In the genomic region with DNA sequence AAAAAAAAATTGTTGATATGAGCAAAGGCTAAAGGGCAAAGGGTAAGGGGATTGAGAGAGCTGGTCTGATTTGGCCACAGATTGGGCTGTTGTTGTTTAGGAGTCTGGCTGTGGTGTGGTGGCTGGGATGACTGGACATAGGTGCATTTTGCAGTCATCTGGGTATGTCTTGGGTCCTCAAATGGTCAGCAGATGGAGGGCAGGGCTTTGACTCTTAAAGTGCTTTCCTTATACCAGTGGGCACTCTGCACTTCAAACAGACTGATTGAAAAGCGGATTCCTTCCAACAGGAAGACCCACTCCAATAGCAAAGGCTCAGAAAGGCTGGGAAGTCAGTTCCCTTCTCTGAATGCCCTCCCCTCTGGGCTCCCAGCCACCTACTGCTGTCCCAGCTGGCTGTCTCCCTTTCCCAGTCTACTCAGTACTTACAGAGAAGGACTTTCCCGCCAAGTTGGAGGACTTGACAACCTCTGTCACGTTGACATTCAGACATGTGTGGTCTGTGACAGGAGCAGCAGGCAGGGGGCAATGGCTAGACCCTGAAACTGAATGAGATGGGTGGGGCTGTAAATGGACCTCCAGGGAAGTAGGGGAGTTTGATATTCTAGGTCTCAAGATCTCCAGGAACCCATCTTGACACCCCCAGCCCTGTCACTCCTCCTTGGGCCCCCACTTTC, we compare ENCODE assay signal across 19 cellular contexts. TPM values are rescaled to one million over a fixed set of nuclear protein-coding genes. Genes with fewer than 3 reads are reported as not detected.
"Had no signal": no experiment of that assay in that cellular context is flagged by ENCODE, and none has a peak within 500 bp of the region (broad histone marks: within the 10 kb centered on the region; RNA-seq: fewer than 3 reads in every experiment).

No MANE protein-coding gene starts in this region.

- H3K4me3 Mint-ChIP-seq: activated B cell treated with CpG ODN at 0.5 μM for 24 hours; activated CD4-positive, alpha-beta memory T cell treated with anti-CD3 and anti-CD28 coated beads for 36 hours; activated naive CD4-positive, alpha-beta T cell treated with anti-CD3 and anti-CD28 coated beads for 36 hours; activated T-cell treated with anti-CD3 and anti-CD28 coated beads, Interleukin-2, amount 50 U/mL, for 4 hours; immature natural killer cell; naive thymus-derived CD4-positive, alpha-beta T cell; stimulated activated memory B cell treated with anti-CD40 and anti-IgM and Interleukin-4, amounts not matched to agents 10 μg/mL and 1 μg/mL and 100 μg/mL, for 72 hours had no signal

- H3K36me3 Mint-ChIP-seq: activated CD4-positive, alpha-beta memory T cell treated with anti-CD3 and anti-CD28 coated beads for 36 hours; neural progenitor cell had no signal

- DNase-seq: activated B cell treated with CpG ODN at 0.5 μM for 24 hours; activated CD4-positive, alpha-beta memory T cell treated with anti-CD3 and anti-CD28 coated beads for 36 hours; activated CD4-positive, alpha-beta T cell treated with anti-CD3 and anti-CD28 coated beads for 4 hours; activated naive CD4-positive, alpha-beta T cell treated with anti-CD3 and anti-CD28 coated beads for 36 hours; activated T-cell treated with anti-CD3 and anti-CD28 coated beads, Interleukin-2, amount 50 U/mL, for 4 hours; body of pancreas; caudate nucleus; erythroblast; heart left ventricle; immature natural killer cell; mesenchymal stem cell; ovary; right lobe of liver; stimulated activated CD4-positive, alpha-beta T cell treated with anti-CD3 and anti-CD28 coated beads, Interleukin-4, amount 100 ng/mL, for 24 hours; upper lobe of left lung had no signal

- H3K27ac Mint-ChIP-seq: activated B cell treated with CpG ODN at 0.5 μM for 24 hours; activated CD4-positive, alpha-beta memory T cell treated with anti-CD3 and anti-CD28 coated beads for 36 hours; activated naive CD4-positive, alpha-beta T cell treated with anti-CD3 and anti-CD28 coated beads for 36 hours; immature natural killer cell; naive thymus-derived CD4-positive, alpha-beta T cell; neural progenitor cell; stimulated activated memory B cell treated with anti-CD40 and anti-IgM and Interleukin-4, amounts not matched to agents 10 μg/mL and 1 μg/mL and 100 μg/mL, for 72 hours had no signal

- H3K9me3 Mint-ChIP-seq: activated B cell treated with CpG ODN at 0.5 μM for 24 hours; activated CD4-positive, alpha-beta memory T cell treated with anti-CD3 and anti-CD28 coated beads for 36 hours; activated naive CD4-positive, alpha-beta T cell treated with anti-CD3 and anti-CD28 coated beads for 36 hours; activated T-cell treated with anti-CD3 and anti-CD28 coated beads, Interleukin-2, amount 50 U/mL, for 4 hours; immature natural killer cell; stimulated activated memory B cell treated with anti-CD40 and anti-IgM and Interleukin-4, amounts not matched to agents 10 μg/mL and 1 μg/mL and 100 μg/mL, for 72 hours had no signal

- H3K4me1 Mint-ChIP-seq: activated B cell treated with CpG ODN at 0.5 μM for 24 hours; immature natural killer cell; naive thymus-derived CD4-positive, alpha-beta T cell; neural progenitor cell; stimulated activated memory B cell treated with anti-CD40 and anti-IgM and Interleukin-4, amounts not matched to agents 10 μg/mL and 1 μg/mL and 100 μg/mL, for 72 hours had no signal

- H3K27me3 Mint-ChIP-seq: stimulated activated memory B cell treated with anti-CD40 and anti-IgM and Interleukin-4, amounts not matched to agents 10 μg/mL and 1 μg/mL and 100 μg/mL, for 72 hours had no signal

RNA-seq across cellular contexts. Expression of gene MFSD6L, which starts 19.6 kb away (rescaled TPM):
- total RNA-seq: activated CD4-positive, alpha-beta memory T cell treated with anti-CD3 and anti-CD28 coated beads for 36 hours; activated naive CD4-positive, alpha-beta T cell treated with anti-CD3 and anti-CD28 coated beads for 36 hours; dermis microvascular lymphatic vessel endothelial cell; right lobe of liver had no signal

RNA-seq across cellular contexts. Expression of gene PIK3R6, which starts 48.7 kb away (rescaled TPM):
- total RNA-seq: dermis microvascular lymphatic vessel endothelial cell had no signal
